In genomic region chr10:44628921-44629320, GRCh38 we compare ENCODE assay signal across 14 cellular contexts.
DNase-seq lines count a peak whose midpoint lies in the region; ATAC-seq and TF ChIP-seq lines count a peak whose summit lies in the region.
"Had no signal": no experiment of that assay in that cellular context is flagged by ENCODE, and none has a peak within 500 bp of the region (broad histone marks: within the 10 kb centered on the region; RNA-seq: fewer than 3 reads in every experiment).

No MANE protein-coding gene starts in this region.

- no peak for TF ChIP-seq POLR2A in breast epithelium (IDR thresholded peaks at IDR 0.05)

- H3K4me3 Mint-ChIP-seq in MCF 10A (ENCODE audit: unreplicated experiment), result peak overlapping the region; percentile 50
- H3K4me3 Mint-ChIP-seq: activated CD4-positive, alpha-beta memory T cell treated with anti-CD3 and anti-CD28 coated beads, Interleukin-2, amount 10 ng/mL, durations not matched to agents 7 days and 5 days; B cell; stimulated activated memory B cell treated with anti-CD40 and anti-IgM and Interleukin-4, amounts not matched to agents 10 μg/mL and 1 μg/mL and 100 μg/mL, for 72 hours had no signal

- peaks cover 18% of the 10 kb centered on the region for H3K4me1 Mint-ChIP-seq in MCF 10A (ENCODE audit: insufficient read depth, unreplicated experiment)
- H3K4me1 Mint-ChIP-seq: activated CD4-positive, alpha-beta memory T cell treated with anti-CD3 and anti-CD28 coated beads, Interleukin-2, amount 10 ng/mL, durations not matched to agents 7 days and 5 days; B cell; stimulated activated memory B cell treated with anti-CD40 and anti-IgM and Interleukin-4, amounts not matched to agents 10 μg/mL and 1 μg/mL and 100 μg/mL, for 72 hours had no signal

- ATAC-seq in left ventricle myocardium superior (peak; percentile 83), GM19463 (IDR thresholded peaks at IDR 0.05; ENCODE audit: unreplicated experiment) (no peak)
- ATAC-seq: stimulated activated memory B cell treated with anti-CD40 and anti-IgM and Interleukin-4, amounts not matched to agents 10 μg/mL and 1 μg/mL and 100 μg/mL, for 72 hours had no signal

- H3K27me3 ChIP-seq in breast epithelium (no peaks in the 10 kb centered on the region), subcutaneous abdominal adipose tissue (ENCODE audit: control insufficient read depth in 5 of 5, insufficient read depth in 4 of 5, low read length in 5 of 5) (no peaks in the 10 kb centered on the region), SJCRH30 (no peaks in the 10 kb centered on the region)

- H3K27ac Mint-ChIP-seq in MCF 10A (ENCODE audit: low read depth, unreplicated experiment), result peak overlapping the region; percentile 49
- H3K27ac Mint-ChIP-seq: activated CD4-positive, alpha-beta memory T cell treated with anti-CD3 and anti-CD28 coated beads, Interleukin-2, amount 10 ng/mL, durations not matched to agents 7 days and 5 days; B cell; stimulated activated memory B cell treated with anti-CD40 and anti-IgM and Interleukin-4, amounts not matched to agents 10 μg/mL and 1 μg/mL and 100 μg/mL, for 72 hours had no signal

- no peak overlapping the region for H3K4me3 ChIP-seq in breast epithelium
- peak overlapping the region in 1 of 5 donors; percentile 17 for H3K4me3 ChIP-seq in subcutaneous abdominal adipose tissue (ENCODE audit: low read depth in 1 of 5, low read length in 5 of 5)
- no peak overlapping the region for H3K4me3 ChIP-seq in SJCRH30

- CTCF ChIA-PET in MCF 10A (lab: Yijun Ruan, JAX), result interaction anchor here (0.6 to 0.7 kb wide), 2 partner anchors 195 to 229 kb away, joined by 3 to 4 read pairs; no protein-coding TSS in a partner anchor

- no TSS peak for BruUV-seq in MCF 10A (replicated peaks; lab: Mats Ljungman, UMichigan)

- no peak for TF ChIP-seq CTCF in MCF 10A (IDR thresholded peaks at IDR 0.05; ENCODE audit: unreplicated experiment)
- TF ChIP-seq CTCF in breast epithelium (IDR thresholded peaks at IDR 0.05), result no peak

- H3K36me3 ChIP-seq in breast epithelium (no peaks in the 10 kb centered on the region), subcutaneous abdominal adipose tissue (ENCODE audit: control insufficient read depth in 5 of 5, insufficient read depth in 5 of 5, low read length in 5 of 5) (no peaks in the 10 kb centered on the region), SJCRH30 (no peaks in the 10 kb centered on the region)

- no peaks in the 10 kb centered on the region for H3K27me3 Mint-ChIP-seq in MCF 10A (ENCODE audit: insufficient read depth, unreplicated experiment)
- H3K27me3 Mint-ChIP-seq: activated CD4-positive, alpha-beta memory T cell treated with anti-CD3 and anti-CD28 coated beads, Interleukin-2, amount 10 ng/mL, durations not matched to agents 7 days and 5 days; stimulated activated memory B cell treated with anti-CD40 and anti-IgM and Interleukin-4, amounts not matched to agents 10 μg/mL and 1 μg/mL and 100 μg/mL, for 72 hours had no signal

- no peaks in the 10 kb centered on the region for H3K9me3 ChIP-seq in breast epithelium
- H3K9me3 ChIP-seq in subcutaneous abdominal adipose tissue (ENCODE audit: control insufficient read depth in 5 of 5, low read length in 5 of 5), result peaks cover 0 to 3% (median 0%) of the 10 kb centered on the region in 5 donors
- no peaks in the 10 kb centered on the region for H3K9me3 ChIP-seq in SJCRH30 (replicated peaks)

- H3K4me1 ChIP-seq in breast epithelium, result no peaks in the 10 kb centered on the region
- H3K4me1 ChIP-seq in subcutaneous abdominal adipose tissue (ENCODE audit: control insufficient read depth in 5 of 5, insufficient read depth in 5 of 5, low read length in 5 of 5), result peaks cover 0 to 20% (median 10%) of the 10 kb centered on the region in 5 donors
- no peaks in the 10 kb centered on the region for H3K4me1 ChIP-seq in SJCRH30

- peak; percentile 84 for DNase-seq in MCF 10A (ENCODE audit: unreplicated experiment)
- DNase-seq in breast epithelium (ENCODE audit: low spot score in 2 of 2), result no peak
- DNase-seq in amniotic epithelial cell (ENCODE audit: low read depth), result peak; percentile 23
- no peak for DNase-seq in left ventricle myocardium superior
- no peak for DNase-seq in SJCRH30
- DNase-seq in activated CD8-positive, alpha-beta memory T cell treated with anti-CD3 and anti-CD28 coated beads, Interleukin-2, amount 50 U/mL, for 4 hours, result no peak
- DNase-seq: activated CD4-positive, alpha-beta memory T cell treated with anti-CD3 and anti-CD28 coated beads, Interleukin-2, amount 10 ng/mL, durations not matched to agents 7 days and 5 days; foreskin melanocyte; SW 1271 had no signal

- H3K36me3 Mint-ChIP-seq in MCF 10A (ENCODE audit: insufficient read depth, unreplicated experiment), result no peaks in the 10 kb centered on the region
- H3K36me3 Mint-ChIP-seq: stimulated activated memory B cell treated with anti-CD40 and anti-IgM and Interleukin-4, amounts not matched to agents 10 μg/mL and 1 μg/mL and 100 μg/mL, for 72 hours had no signal

- H3K9ac ChIP-seq in subcutaneous abdominal adipose tissue (ENCODE audit: low read length in 5 of 5), result no peak overlapping the region
- H3K9ac ChIP-seq: KMS-11 had no signal

- intact Hi-C loops in MCF 10A (cut with micrococcal nuclease) (no loop called here), breast epithelium (cut with DNase I; ENCODE audit: low total_unique reads) (no loop called here), left ventricle myocardium superior (cut with micrococcal nuclease) (no loop called here)

- no peaks in the 10 kb centered on the region for H3K9me3 Mint-ChIP-seq in MCF 10A (ENCODE audit: unreplicated experiment)
- H3K9me3 Mint-ChIP-seq: activated CD4-positive, alpha-beta memory T cell treated with anti-CD3 and anti-CD28 coated beads, Interleukin-2, amount 10 ng/mL, durations not matched to agents 7 days and 5 days had no signal

- H3K27ac ChIP-seq in breast epithelium (peak overlapping the region in 1 of 2 donors; percentile 36), subcutaneous abdominal adipose tissue (ENCODE audit: low read depth, low read length) (peak overlapping the region; percentile 53), SJCRH30 (no peak overlapping the region)
- H3K27ac ChIP-seq: KMS-11 had no signal

- POLR2A ChIA-PET in MCF 10A (lab: Yijun Ruan, JAX), result interaction anchor here (0.5 to 0.7 kb wide), 3 partner anchors 170 to 1241 kb away, joined by 3 read pairs; no protein-coding TSS in a partner anchor

Comparison
In these comparisons a context has a peak if more than half of its experiments do, and no peak if none do; other contexts are left out.
1. DNase-seq: peak in MCF 10A (single experiment) and amniotic epithelial cell (single experiment); none in breast epithelium (0 of 2), left ventricle myocardium superior (single experiment), SJCRH30 (0 of 2) and activated CD8-positive, alpha-beta memory T cell treated with anti-CD3 and anti-CD28 coated beads, Interleukin-2, amount 50 U/mL, for 4 hours (single experiment).